In the genomic region with DNA sequence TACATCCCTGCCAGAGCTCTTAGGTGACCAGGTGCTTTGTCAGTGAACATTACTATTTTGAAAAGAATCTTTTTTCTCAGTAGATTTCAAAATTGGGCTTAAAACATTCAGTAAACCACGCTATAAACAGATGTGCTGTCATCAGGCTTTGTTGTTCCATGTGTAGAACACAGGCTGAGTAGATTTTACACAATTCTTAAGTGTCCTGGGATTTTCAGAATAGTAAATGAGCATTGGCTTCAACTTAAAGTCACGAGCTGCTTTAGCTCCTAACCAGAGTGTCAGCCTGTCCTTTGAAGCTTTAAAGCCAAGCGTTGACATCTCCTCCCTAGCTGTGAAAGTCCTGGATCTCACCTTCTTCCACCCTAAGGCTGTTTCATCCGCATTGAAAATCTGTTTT, we compare ENCODE assay signal across 34 cellular contexts.
"Had no signal": no experiment of that assay in that cellular context is flagged by ENCODE, and none has a peak within 500 bp of the region (broad histone marks: within the 10 kb centered on the region; RNA-seq: fewer than 3 reads in every experiment).

No MANE protein-coding gene starts in this region.

- H3K27me3 ChIP-seq: MG63 had no signal

- DNase-seq: Karpas-422, Kasumi-1, MG63, MM.1S, MV-4-11, NCI-H1048, NCI-H1092, NCI-H1092 treated with DMSO at 0.1 percent for 48 hours, NCI-H1105, NCI-H1105 treated with DMSO at 0.1 percent for 48 hours, NCI-H1417, NCI-H1417 treated with DMSO at 0.1 percent for 48 hours, NCI-H1436, NCI-H1436 treated with DMSO at 0.1 percent for 48 hours, NCI-H146, NCI-H1694, NCI-H1694 treated with DMSO at 0.1 percent for 48 hours, NCI-H187, NCI-H187 treated with DMSO at 0.1 percent for 48 hours, NCI-H1930, NCI-H2029, NCI-H2029 treated with DMSO at 0.1 percent for 48 hours, NCI-H2081, NCI-H2081 treated with DMSO at 0.1 percent for 48 hours, NCI-H2107, NCI-H2171, NCI-H2171 treated with DMSO at 0.1 percent for 48 hours, NCI-H2227 treated with DMSO at 0.1 percent for 48 hours, NCI-H226, NCI-H345, NCI-H446, NCI-H446 treated with DMSO at 0.1 percent for 48 hours, NCI-H510A had no signal

- H3K4me3 ChIP-seq: MG63 had no signal

- H3K27ac ChIP-seq: KMS-11 had no signal

- H3K4me2 ChIP-seq: KMS-11 had no signal

- H3K9ac ChIP-seq: KMS-11 had no signal

- H3K36me3 ChIP-seq: MG63 had no signal
